ENCODE assay signal across 13 cellular contexts in the genomic region with DNA sequence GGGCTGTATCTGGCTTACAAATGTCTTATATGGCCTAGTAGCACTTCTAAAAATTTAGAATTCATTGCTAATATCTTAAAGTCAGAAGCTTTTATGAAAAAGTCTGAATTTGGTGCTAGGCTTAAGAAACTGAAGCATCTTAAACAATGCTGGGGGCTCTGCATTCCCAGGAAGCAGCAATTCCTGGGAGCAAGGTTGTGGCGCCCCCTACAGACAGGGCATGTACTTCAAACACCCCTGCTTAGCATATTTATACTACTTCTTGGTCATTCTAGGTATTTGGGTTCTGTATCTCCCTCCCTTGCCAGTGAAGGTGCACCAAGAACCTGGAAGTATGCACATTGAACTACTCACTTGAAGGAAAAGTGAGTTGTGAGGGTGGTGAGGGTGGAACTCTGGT.
A peak's percentile ranks its signal among the peaks of the same experiment; 100 is the strongest.
DNase-seq lines count a peak whose midpoint lies in the region; ATAC-seq and TF ChIP-seq lines count a peak whose summit lies in the region.
"Had no signal": no experiment of that assay in that cellular context is flagged by ENCODE, and none has a peak within 500 bp of the region (broad histone marks: within the 10 kb centered on the region; RNA-seq: fewer than 3 reads in every experiment).

No MANE protein-coding gene starts in this region.

- DNase-seq in activated naive CD4-positive, alpha-beta T cell treated with anti-CD3 and anti-CD28 coated beads for 36 hours: peak; percentile 9
- no peak for DNase-seq in activated naive CD4-positive, alpha-beta T cell treated with anti-CD3 and anti-CD28 coated beads, Interleukin-2, amount 10 ng/mL, durations not matched to agents 7 days and 5 days
- DNase-seq in NB4 (ENCODE audit: low read depth) (peak; percentile 12), cardiac fibroblast (ENCODE audit: low read depth in 2 of 2) (peak in 1 of 2 donors; percentile 3), NCI-H1105 (lab: John Stamatoyannopoulos, UW) (no peak)
- DNase-seq in stimulated activated CD8-positive, alpha-beta memory T cell treated with anti-CD3 and anti-CD28 coated beads, Interleukin-4, amount 100 ng/mL, for 48 hours: peak; percentile 29
- no peak for DNase-seq in CD4-positive, alpha-beta memory T cell
- DNase-seq: effector memory CD4-positive, alpha-beta T cell; NCI-H1930; SHP77; small intestine had no signal

- TF ChIP-seq CTCF in NB4 (IDR thresholded peaks at IDR 0.05; ENCODE audit: low read depth, low read length): peak; percentile 36
- TF ChIP-seq CTCF in cardiac fibroblast (IDR thresholded peaks at IDR 0.05; ENCODE audit: low read depth, low read length): peak; percentile 17

- H3K4me1 Mint-ChIP-seq in activated naive CD4-positive, alpha-beta T cell treated with anti-CD3 and anti-CD28 coated beads for 36 hours (ENCODE audit: low read depth): no peaks in the 10 kb centered on the region
- H3K4me1 Mint-ChIP-seq in activated naive CD4-positive, alpha-beta T cell treated with anti-CD3 and anti-CD28 coated beads, Interleukin-2, amount 10 ng/mL, durations not matched to agents 7 days and 5 days: no peaks in the 10 kb centered on the region
- H3K4me1 Mint-ChIP-seq in CD4-positive, alpha-beta memory T cell: no peaks in the 10 kb centered on the region

- ATAC-seq in HG02798 (IDR thresholded peaks at IDR 0.05; ENCODE audit: poor library complexity, unreplicated experiment): no peak

- TF ChIP-seq POLR2A in NB4 (IDR thresholded peaks at IDR 0.05; ENCODE audit: extremely low read depth, insufficient read length): no peak

- intact Hi-C loops in activated naive CD4-positive, alpha-beta T cell treated with anti-CD3 and anti-CD28 coated beads for 36 hours (cut with micrococcal nuclease): no loop called here
- intact Hi-C loops in CD4-positive, alpha-beta memory T cell (cut with micrococcal nuclease): no loop called here

- CTCF ChIA-PET in activated naive CD4-positive, alpha-beta T cell treated with anti-CD3 and anti-CD28 coated beads for 36 hours (lab: Charles Lee): no interaction called here
- CTCF ChIA-PET in activated naive CD4-positive, alpha-beta T cell treated with anti-CD3 and anti-CD28 coated beads, Interleukin-2, amount 10 ng/mL, durations not matched to agents 7 days and 5 days (lab: Charles Lee): interaction anchor here (0.5 kb wide), 1 partner anchor 171 kb away, joined by 3 read pairs; no protein-coding TSS in a partner anchor
- CTCF ChIA-PET in CD4-positive, alpha-beta memory T cell (lab: Charles Lee; ENCODE audit: partially characterized antibody): no interaction called here

- no peaks in the 10 kb centered on the region for H3K27me3 Mint-ChIP-seq in activated naive CD4-positive, alpha-beta T cell treated with anti-CD3 and anti-CD28 coated beads for 36 hours (ENCODE audit: low read depth)
- H3K27me3 Mint-ChIP-seq in activated naive CD4-positive, alpha-beta T cell treated with anti-CD3 and anti-CD28 coated beads, Interleukin-2, amount 10 ng/mL, durations not matched to agents 7 days and 5 days: no peaks in the 10 kb centered on the region
- no peaks in the 10 kb centered on the region for H3K27me3 Mint-ChIP-seq in CD4-positive, alpha-beta memory T cell
- H3K27me3 Mint-ChIP-seq: activated naive CD8-positive, alpha-beta T cell had no signal

- POLR2A ChIA-PET in CD4-positive, alpha-beta memory T cell (lab: Charles Lee; ENCODE audit: partially characterized antibody): no interaction called here

- H3K27me3 ChIP-seq in CD4-positive, alpha-beta memory T cell (ENCODE audit: insufficient read depth, low read length): no peaks in the 10 kb centered on the region

- H3K4me3 ChIP-seq in NB4 (ENCODE audit: low read depth, low read length) (no peak overlapping the region), cardiac fibroblast (replicated peaks in 1 of 2; ENCODE audit: low read depth in 2 of 2, low read length in 2 of 2) (no peak overlapping the region)
- no peak overlapping the region for H3K4me3 ChIP-seq in CD4-positive, alpha-beta memory T cell (ENCODE audit: low read length in 2 of 2)

- no peak overlapping the region for H3K27ac ChIP-seq in CD4-positive, alpha-beta memory T cell (ENCODE audit: low read depth, low read length)

- no peaks in the 10 kb centered on the region for H3K9me3 ChIP-seq in CD4-positive, alpha-beta memory T cell (ENCODE audit: control insufficient read depth in 1 of 2, low read length in 2 of 2)

- H3K27ac Mint-ChIP-seq in activated naive CD4-positive, alpha-beta T cell treated with anti-CD3 and anti-CD28 coated beads for 36 hours: no peak overlapping the region
- H3K27ac Mint-ChIP-seq in activated naive CD4-positive, alpha-beta T cell treated with anti-CD3 and anti-CD28 coated beads, Interleukin-2, amount 10 ng/mL, durations not matched to agents 7 days and 5 days: no peak overlapping the region
- H3K27ac Mint-ChIP-seq in CD4-positive, alpha-beta memory T cell: no peak overlapping the region
- H3K27ac Mint-ChIP-seq: activated naive CD8-positive, alpha-beta T cell had no signal

- H3K4me1 ChIP-seq in CD4-positive, alpha-beta memory T cell (ENCODE audit: insufficient read depth, low read length): no peaks in the 10 kb centered on the region

- no peaks in the 10 kb centered on the region for H3K36me3 Mint-ChIP-seq in activated naive CD4-positive, alpha-beta T cell treated with anti-CD3 and anti-CD28 coated beads for 36 hours (ENCODE audit: low read depth)
- H3K36me3 Mint-ChIP-seq in activated naive CD4-positive, alpha-beta T cell treated with anti-CD3 and anti-CD28 coated beads, Interleukin-2, amount 10 ng/mL, durations not matched to agents 7 days and 5 days: no peaks in the 10 kb centered on the region
- H3K36me3 Mint-ChIP-seq in CD4-positive, alpha-beta memory T cell: no peaks in the 10 kb centered on the region
- H3K36me3 Mint-ChIP-seq: activated naive CD8-positive, alpha-beta T cell had no signal

- H3K9me3 Mint-ChIP-seq in activated naive CD4-positive, alpha-beta T cell treated with anti-CD3 and anti-CD28 coated beads for 36 hours: peaks cover 4% of the 10 kb centered on the region
- no peaks in the 10 kb centered on the region for H3K9me3 Mint-ChIP-seq in activated naive CD4-positive, alpha-beta T cell treated with anti-CD3 and anti-CD28 coated beads, Interleukin-2, amount 10 ng/mL, durations not matched to agents 7 days and 5 days
- H3K9me3 Mint-ChIP-seq in CD4-positive, alpha-beta memory T cell: peaks cover 0 to 8% (median 2%) of the 10 kb centered on the region in 8 donors

- H3K36me3 ChIP-seq in CD4-positive, alpha-beta memory T cell (ENCODE audit: insufficient read depth, low read length): no peaks in the 10 kb centered on the region

- no peak overlapping the region for H3K4me3 Mint-ChIP-seq in activated naive CD4-positive, alpha-beta T cell treated with anti-CD3 and anti-CD28 coated beads for 36 hours
- H3K4me3 Mint-ChIP-seq in activated naive CD4-positive, alpha-beta T cell treated with anti-CD3 and anti-CD28 coated beads, Interleukin-2, amount 10 ng/mL, durations not matched to agents 7 days and 5 days: no peak overlapping the region
- no peak overlapping the region for H3K4me3 Mint-ChIP-seq in CD4-positive, alpha-beta memory T cell
- H3K4me3 Mint-ChIP-seq: activated naive CD8-positive, alpha-beta T cell had no signal

Comparison
In these comparisons a context has a peak if more than half of its experiments do, and no peak if none do; other contexts are left out.
1. DNase-seq: peak in activated naive CD4-positive, alpha-beta T cell treated with anti-CD3 and anti-CD28 coated beads for 36 hours (single experiment), NB4 (single experiment) and stimulated activated CD8-positive, alpha-beta memory T cell treated with anti-CD3 and anti-CD28 coated beads, Interleukin-4, amount 100 ng/mL, for 48 hours (single experiment); none in activated naive CD4-positive, alpha-beta T cell treated with anti-CD3 and anti-CD28 coated beads, Interleukin-2, amount 10 ng/mL, durations not matched to agents 7 days and 5 days (single experiment), CD4-positive, alpha-beta memory T cell (0 of 5) and NCI-H1105 (single experiment).